In genomic region chr6:18192026-18192425, GRCh38 we compare ENCODE assay signal across 29 cellular contexts.
"Had no signal": no experiment of that assay in that cellular context is flagged by ENCODE, and none has a peak within 500 bp of the region (broad histone marks: within the 10 kb centered on the region; RNA-seq: fewer than 3 reads in every experiment).

No MANE protein-coding gene starts in this region.

- H3K4me3 ChIP-seq: stomach, suprapubic skin, testis, thoracic aorta, thyroid gland, tibial artery, tibial nerve, transverse colon, upper lobe of left lung, upper lobe of right lung, uterus, vagina had no signal

- H3K27ac ChIP-seq: stomach, suprapubic skin, testis, thoracic aorta, thyroid gland, tibial artery, tibial nerve, transverse colon, upper lobe of left lung, upper lobe of right lung, uterus, vagina had no signal

- H3K36me3 ChIP-seq: thoracic aorta, uterus had no signal

- H3K4me3 Mint-ChIP-seq: stimulated activated effector memory CD8-positive, alpha-beta T cell treated with anti-CD3 and anti-CD28 coated beads, Interleukin-12 subunit alpha, Interleukin-12 subunit beta, amount 100 ng/mL, for 72 hours; stimulated activated memory B cell treated with anti-CD40 and anti-IgM and Interleukin-4, amounts not matched to agents 10 μg/mL and 1 μg/mL and 100 μg/mL, for 72 hours; stimulated activated naive B cell treated with anti-CD40 and anti-IgM and Interleukin-4, amounts not matched to agents 10 μg/mL and 1 μg/mL and 100 μg/mL, for 72 hours; stimulated activated naive CD8-positive, alpha-beta T cell treated with anti-CD3 and anti-CD28 coated beads, Interleukin-15, amount 100 ng/mL, for 72 hours; stimulated activated naive CD8-positive, alpha-beta T cell treated with anti-CD3 and anti-CD28 coated beads, Interleukin-15, Interleukin-2, amounts not matched to agents 100 ng/mL and 50 ng/mL, for 24 hours; type B pancreatic cell had no signal

- H3K4me1 ChIP-seq: stomach, suprapubic skin, testis, tibial artery, tibial nerve, transverse colon, upper lobe of left lung, upper lobe of right lung, uterus, vagina had no signal

- ATAC-seq: stimulated activated effector memory CD8-positive, alpha-beta T cell treated with anti-CD3 and anti-CD28 coated beads, Interleukin-12 subunit alpha, Interleukin-12 subunit beta, amount 100 ng/mL, for 72 hours; stimulated activated memory B cell treated with anti-CD40 and anti-IgM and Interleukin-4, amounts not matched to agents 10 μg/mL and 1 μg/mL and 100 μg/mL, for 72 hours; stimulated activated naive B cell treated with anti-CD40 and anti-IgM and Interleukin-4, amounts not matched to agents 10 μg/mL and 1 μg/mL and 100 μg/mL, for 72 hours; stimulated activated naive CD8-positive, alpha-beta T cell treated with anti-CD3 and anti-CD28 coated beads, Interleukin-15, amount 100 ng/mL, for 72 hours; stimulated activated naive CD8-positive, alpha-beta T cell treated with anti-CD3 and anti-CD28 coated beads, Interleukin-15, Interleukin-2, amounts not matched to agents 100 U/mL and 50 U/mL, for 24 hours; upper lobe of right lung had no signal

- H3K27me3 ChIP-seq: stomach, suprapubic skin, testis, thyroid gland, tibial artery, tibial nerve, transverse colon, upper lobe of left lung, upper lobe of right lung, uterus, vagina had no signal

- H3K4me1 Mint-ChIP-seq: stimulated activated effector memory CD8-positive, alpha-beta T cell treated with anti-CD3 and anti-CD28 coated beads, Interleukin-12 subunit alpha, Interleukin-12 subunit beta, amount 100 ng/mL, for 72 hours; stimulated activated memory B cell treated with anti-CD40 and anti-IgM and Interleukin-4, amounts not matched to agents 10 μg/mL and 1 μg/mL and 100 μg/mL, for 72 hours; stimulated activated naive CD8-positive, alpha-beta T cell treated with anti-CD3 and anti-CD28 coated beads, Interleukin-15, amount 100 ng/mL, for 72 hours had no signal

- H3K27ac Mint-ChIP-seq: stimulated activated effector memory CD8-positive, alpha-beta T cell treated with anti-CD3 and anti-CD28 coated beads, Interleukin-12 subunit alpha, Interleukin-12 subunit beta, amount 100 ng/mL, for 72 hours; stimulated activated memory B cell treated with anti-CD40 and anti-IgM and Interleukin-4, amounts not matched to agents 10 μg/mL and 1 μg/mL and 100 μg/mL, for 72 hours; stimulated activated naive B cell treated with anti-CD40 and anti-IgM and Interleukin-4, amounts not matched to agents 10 μg/mL and 1 μg/mL and 100 μg/mL, for 72 hours; stimulated activated naive CD8-positive, alpha-beta T cell treated with anti-CD3 and anti-CD28 coated beads, Interleukin-15, amount 100 ng/mL, for 72 hours; stimulated activated naive CD8-positive, alpha-beta T cell treated with anti-CD3 and anti-CD28 coated beads, Interleukin-15, Interleukin-2, amounts not matched to agents 100 ng/mL and 50 ng/mL, for 24 hours; type B pancreatic cell had no signal

- H3K9me3 Mint-ChIP-seq: stimulated activated effector memory CD8-positive, alpha-beta T cell treated with anti-CD3 and anti-CD28 coated beads, Interleukin-12 subunit alpha, Interleukin-12 subunit beta, amount 100 ng/mL, for 72 hours; stimulated activated memory B cell treated with anti-CD40 and anti-IgM and Interleukin-4, amounts not matched to agents 10 μg/mL and 1 μg/mL and 100 μg/mL, for 72 hours; stimulated activated naive B cell treated with anti-CD40 and anti-IgM and Interleukin-4, amounts not matched to agents 10 μg/mL and 1 μg/mL and 100 μg/mL, for 72 hours; stimulated activated naive CD8-positive, alpha-beta T cell treated with anti-CD3 and anti-CD28 coated beads, Interleukin-15, amount 100 ng/mL, for 72 hours; stimulated activated naive CD8-positive, alpha-beta T cell treated with anti-CD3 and anti-CD28 coated beads, Interleukin-15, Interleukin-2, amounts not matched to agents 100 ng/mL and 50 ng/mL, for 24 hours; type B pancreatic cell had no signal

- FAIRE-seq: urothelium cell line had no signal

- H3K9me3 ChIP-seq: stomach, suprapubic skin, testis, thoracic aorta, thyroid gland, tibial artery, tibial nerve, transverse colon, upper lobe of left lung, upper lobe of right lung, uterus, vagina had no signal

- H3K27me3 Mint-ChIP-seq: stimulated activated memory B cell treated with anti-CD40 and anti-IgM and Interleukin-4, amounts not matched to agents 10 μg/mL and 1 μg/mL and 100 μg/mL, for 72 hours; stimulated activated naive B cell treated with anti-CD40 and anti-IgM and Interleukin-4, amounts not matched to agents 10 μg/mL and 1 μg/mL and 100 μg/mL, for 72 hours; stimulated activated naive CD8-positive, alpha-beta T cell treated with anti-CD3 and anti-CD28 coated beads, Interleukin-15, amount 100 ng/mL, for 72 hours; stimulated activated naive CD8-positive, alpha-beta T cell treated with anti-CD3 and anti-CD28 coated beads, Interleukin-15, Interleukin-2, amounts not matched to agents 100 ng/mL and 50 ng/mL, for 24 hours; type B pancreatic cell had no signal

- DNase-seq: stimulated activated CD4-positive, alpha-beta T cell treated with anti-CD3 and anti-CD28 coated beads, Interleukin-2, amount 100 ng/mL, for 48 hours; stimulated activated CD4-positive, alpha-beta T cell treated with anti-CD3 and anti-CD28 coated beads, Interleukin-4, amount 100 ng/mL, for 1 hour; stimulated activated CD4-positive, alpha-beta T cell treated with anti-CD3 and anti-CD28 coated beads, Interleukin-4, amount 100 ng/mL, for 24 hours; stimulated activated CD4-positive, alpha-beta T cell treated with anti-CD3 and anti-CD28 coated beads, Interleukin-4, amount 100 ng/mL, for 4 hours; stimulated activated CD8-positive, alpha-beta memory T cell treated with anti-CD3 and anti-CD28 coated beads, Interleukin-4, amount 100 ng/mL, for 48 hours; stimulated activated naive B cell treated with anti-CD40 and anti-IgM and Interleukin-4, amounts not matched to agents 10 μg/mL and 1 μg/mL and 100 μg/mL, for 72 hours; stimulated activated naive CD4-positive, alpha-beta T cell; stimulated activated naive CD4-positive, alpha-beta T cell treated with Interleukin-2 at 50 U/mL for 16 hours; stimulated activated naive CD8-positive, alpha-beta T cell treated with anti-CD3 and anti-CD28 coated beads, Interleukin-15, amount 100 ng/mL, for 72 hours; stimulated activated naive CD8-positive, alpha-beta T cell treated with anti-CD3 and anti-CD28 coated beads, Interleukin-15, Interleukin-2, amounts not matched to agents 100 U/mL and 50 U/mL, for 24 hours; stomach; substantia nigra; testis; thyroid gland; tibial artery; transverse colon; trophoblast cell; upper lobe of left lung; upper lobe of right lung; uterus had no signal
